In genomic region chr9:131744715-131745201, GRCh38 we compare ENCODE assay signal across 16 cellular contexts. TPM values are rescaled to one million over a fixed set of nuclear protein-coding genes. Genes with fewer than 3 reads are reported as not detected.
DNase-seq lines count a peak whose midpoint lies in the region; ATAC-seq and TF ChIP-seq lines count a peak whose summit lies in the region.
"Had no signal": no experiment of that assay in that cellular context is flagged by ENCODE, and none has a peak within 500 bp of the region (broad histone marks: within the 10 kb centered on the region; RNA-seq: fewer than 3 reads in every experiment).

No MANE protein-coding gene starts in this region.

- no peak overlapping the region for H3K4me3 ChIP-seq in stomach
- H3K4me3 ChIP-seq: skin epidermis, uterus had no signal

- H3K4me3 Mint-ChIP-seq in activated naive CD4-positive, alpha-beta T cell treated with anti-CD3 and anti-CD28 coated beads, Interleukin-2, amount 10 ng/mL, durations not matched to agents 7 days and 5 days = no peak overlapping the region

- TF ChIP-seq POLR2A in stomach (IDR thresholded peaks at IDR 0.05) = no peak

- intact Hi-C loops in stomach (cut with DNase I; ENCODE audit: low total_unique reads) = loop anchor here (5.0 kb wide), 1 partner anchor 152 kb away; no protein-coding TSS in a partner anchor

- no peak for ATAC-seq in activated naive CD4-positive, alpha-beta T cell treated with anti-CD3 and anti-CD28 coated beads, Interleukin-2, amount 50 U/mL, for 72 hours
- ATAC-seq in HG03378 (IDR thresholded peaks at IDR 0.05; ENCODE audit: unreplicated experiment) = no peak
- ATAC-seq: left colon had no signal

- no peaks in the 10 kb centered on the region for H3K9me3 ChIP-seq in stomach
- H3K9me3 ChIP-seq: uterus had no signal

- no peak for TF ChIP-seq CTCF in stomach (IDR thresholded peaks at IDR 0.05)

- CTCF ChIA-PET in activated naive CD4-positive, alpha-beta T cell treated with anti-CD3 and anti-CD28 coated beads, Interleukin-2, amount 10 ng/mL, durations not matched to agents 7 days and 5 days (lab: Charles Lee) = interaction anchor here (0.9 to 9.3 kb wide), 6 partner anchors 67 to 508 kb away, joined by 3 to 148 read pairs (median 4); no protein-coding TSS in a partner anchor

- 34 to 63% (median 43%) methylated on average over 8 of the region's 8 CpGs for WGBS in stomach, 5 donors

- no peaks in the 10 kb centered on the region for H3K36me3 ChIP-seq in stomach
- H3K36me3 ChIP-seq: uterus had no signal

- H3K27me3 ChIP-seq in stomach = no peaks in the 10 kb centered on the region
- H3K27me3 ChIP-seq: uterus had no signal

- H3K27ac Mint-ChIP-seq in activated naive CD4-positive, alpha-beta T cell treated with anti-CD3 and anti-CD28 coated beads, Interleukin-2, amount 10 ng/mL, durations not matched to agents 7 days and 5 days = peak overlapping the region; percentile 85
- peak overlapping the region in 1 of 2 donors; percentile 34 for H3K27ac Mint-ChIP-seq in activated naive CD4-positive, alpha-beta T cell treated with anti-CD3 and anti-CD28 coated beads, Interleukin-2, amount 50 U/mL, for 72 hours

- peaks cover 6% of the 10 kb centered on the region for H3K27me3 Mint-ChIP-seq in activated naive CD4-positive, alpha-beta T cell treated with anti-CD3 and anti-CD28 coated beads, Interleukin-2, amount 10 ng/mL, durations not matched to agents 7 days and 5 days

- H3K9me3 Mint-ChIP-seq in activated naive CD4-positive, alpha-beta T cell treated with anti-CD3 and anti-CD28 coated beads, Interleukin-2, amount 10 ng/mL, durations not matched to agents 7 days and 5 days = no peaks in the 10 kb centered on the region
- H3K9me3 Mint-ChIP-seq in activated naive CD4-positive, alpha-beta T cell treated with anti-CD3 and anti-CD28 coated beads, Interleukin-2, amount 50 U/mL, for 72 hours = no peaks in the 10 kb centered on the region

- TF ChIP-seq EP300 in stomach (IDR thresholded peaks at IDR 0.05) = no peak

- no peak for DNase-seq in activated naive CD4-positive, alpha-beta T cell treated with anti-CD3 and anti-CD28 coated beads, Interleukin-2, amount 10 ng/mL, durations not matched to agents 7 days and 5 days
- no peak for DNase-seq in activated naive CD4-positive, alpha-beta T cell treated with anti-CD3 and anti-CD28 coated beads, Interleukin-2, amount 50 U/mL, for 72 hours (ENCODE audit: low spot score in 2 of 2)
- DNase-seq in MV-4-11 (lab: John Stamatoyannopoulos, UW) (peak; percentile 48), stomach (no peak), cerebellar cortex (ENCODE audit: low spot score) (no peak), LoVo (ENCODE audit: low spot score) (no peak)
- DNase-seq: DMS153; left colon; NCI-H1436 treated with DMSO at 0.1 percent for 48 hours; SHP77 treated with DMSO at 0.1 percent for 48 hours; stimulated activated naive CD4-positive, alpha-beta T cell treated with Interleukin-2 at 50 U/mL for 16 hours; uterus had no signal

- peak overlapping the region; percentile 39 for H3K27ac ChIP-seq in cingulate gyrus (ENCODE audit: low read depth, low read length)
- H3K27ac ChIP-seq in stomach = peak overlapping the region; percentile 17 to 60 (median 34)
- H3K27ac ChIP-seq: parathyroid adenoma, uterus had no signal

- peaks cover 0 to 26% (median 17%) of the 10 kb centered on the region in 4 donors for H3K4me1 ChIP-seq in stomach
- H3K4me1 ChIP-seq: parathyroid adenoma, uterus had no signal

- H3K36me3 Mint-ChIP-seq in activated naive CD4-positive, alpha-beta T cell treated with anti-CD3 and anti-CD28 coated beads, Interleukin-2, amount 10 ng/mL, durations not matched to agents 7 days and 5 days = no peaks in the 10 kb centered on the region
- no peaks in the 10 kb centered on the region for H3K36me3 Mint-ChIP-seq in activated naive CD4-positive, alpha-beta T cell treated with anti-CD3 and anti-CD28 coated beads, Interleukin-2, amount 50 U/mL, for 72 hours

- H3K4me1 Mint-ChIP-seq in activated naive CD4-positive, alpha-beta T cell treated with anti-CD3 and anti-CD28 coated beads, Interleukin-2, amount 10 ng/mL, durations not matched to agents 7 days and 5 days = peaks cover 42% of the 10 kb centered on the region

RNA-seq across cellular contexts. Expression of gene RAPGEF1, which starts 4.9 kb away (rescaled TPM):
- 100 to 1,000 TPM in 1 of 2 donors, 10 to 100 TPM in 1; 45.8 to 105 TPM for total RNA-seq in activated naive CD4-positive, alpha-beta T cell treated with anti-CD3 and anti-CD28 coated beads, Interleukin-2, amount 50 U/mL, for 72 hours
- total RNA-seq in stomach = 10 to 100 TPM; 33.2 to 84.6 (median 57.1) TPM
- 10 to 100 TPM in 2 of 3 donors, 1 to 10 TPM in 1; 8.4 to 19.1 (median 12.5) TPM for polyA plus RNA-seq in stomach
